Comparison of ENCODE assay signal across 7 cellular contexts in genomic region chr21:22795091-22795490, GRCh38.
"Had no signal": no experiment of that assay in that cellular context is flagged by ENCODE, and none has a peak within 500 bp of the region (broad histone marks: within the 10 kb centered on the region; RNA-seq: fewer than 3 reads in every experiment).

No MANE protein-coding gene starts in this region.

- H3K4me3 ChIP-seq: GM23338, HAP-1 had no signal

- ATAC-seq: GM23338, HCT116 had no signal

- H3K9me3 ChIP-seq: HAP-1 had no signal

- H3K4me1 ChIP-seq: HAP-1 had no signal

- H3K4me2 ChIP-seq: GM23338 had no signal

- H3K27ac ChIP-seq: HL-60 had no signal

- H3K36me3 ChIP-seq: HAP-1 had no signal

- DNase-seq: H7, HFFc6, KG1 had no signal
